14 cellular contexts compared by ENCODE assay signal in the genomic region with DNA sequence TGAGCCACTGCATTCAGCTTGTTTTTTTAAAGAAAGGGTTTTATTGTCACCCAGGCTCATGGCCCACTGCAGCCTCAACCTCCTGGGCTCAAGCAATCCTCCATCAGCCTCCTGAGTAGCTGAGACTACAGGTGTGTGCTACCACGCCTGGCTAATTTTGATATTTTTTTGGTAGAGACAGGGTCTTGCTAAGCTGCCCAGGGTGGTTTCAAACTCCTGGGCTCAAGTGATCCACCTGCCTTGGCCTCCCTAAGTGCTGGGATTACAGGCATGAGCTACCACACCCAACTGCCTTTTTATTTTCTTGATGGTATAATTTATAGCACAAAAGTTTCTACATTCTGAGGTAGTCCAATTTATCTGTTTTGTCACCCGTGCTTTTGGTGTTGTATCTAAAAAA.
"Had no signal": no experiment of that assay in that cellular context is flagged by ENCODE, and none has a peak within 500 bp of the region (broad histone marks: within the 10 kb centered on the region; RNA-seq: fewer than 3 reads in every experiment).

No MANE protein-coding gene starts in this region.

- H3K36me3 ChIP-seq: heart right ventricle, stomach had no signal

- H3K4me1 ChIP-seq: heart right ventricle, stomach had no signal

- H3K4me3 Mint-ChIP-seq: activated CD8-positive, alpha-beta T cell treated with anti-CD3 and anti-CD28 coated beads for 36 hours; activated naive CD8-positive, alpha-beta T cell treated with anti-CD3 and anti-CD28 coated beads, Interleukin-2, amount 10 ng/mL, durations not matched to agents 7 days and 5 days; activated T-cell treated with anti-CD3 and anti-CD28 coated beads, Interleukin-2, amount 50 U/mL, for 72 hours; natural killer cell had no signal

- H3K9me3 ChIP-seq: heart right ventricle, stomach had no signal

- H3K4me1 Mint-ChIP-seq: natural killer cell had no signal

- H3K9me3 Mint-ChIP-seq: activated CD8-positive, alpha-beta T cell treated with anti-CD3 and anti-CD28 coated beads for 36 hours; activated naive CD8-positive, alpha-beta T cell treated with anti-CD3 and anti-CD28 coated beads, Interleukin-2, amount 10 ng/mL, durations not matched to agents 7 days and 5 days; activated T-cell treated with anti-CD3 and anti-CD28 coated beads, Interleukin-2, amount 50 U/mL, for 72 hours; natural killer cell had no signal

- H3K27me3 ChIP-seq: stomach had no signal

- H3K27ac Mint-ChIP-seq: activated CD8-positive, alpha-beta T cell treated with anti-CD3 and anti-CD28 coated beads for 36 hours; activated naive CD8-positive, alpha-beta T cell treated with anti-CD3 and anti-CD28 coated beads, Interleukin-2, amount 10 ng/mL, durations not matched to agents 7 days and 5 days; activated T-cell treated with anti-CD3 and anti-CD28 coated beads, Interleukin-2, amount 50 U/mL, for 72 hours; natural killer cell had no signal

- H3K36me3 Mint-ChIP-seq: activated naive CD8-positive, alpha-beta T cell treated with anti-CD3 and anti-CD28 coated beads, Interleukin-2, amount 10 ng/mL, durations not matched to agents 7 days and 5 days; natural killer cell had no signal

- H3K27me3 Mint-ChIP-seq: activated CD8-positive, alpha-beta T cell treated with anti-CD3 and anti-CD28 coated beads for 36 hours; activated naive CD8-positive, alpha-beta T cell treated with anti-CD3 and anti-CD28 coated beads, Interleukin-2, amount 10 ng/mL, durations not matched to agents 7 days and 5 days had no signal

- DNase-seq: activated CD4-positive, alpha-beta T cell treated with anti-CD3 and anti-CD28 coated beads for 4 hours; activated CD8-positive, alpha-beta memory T cell treated with anti-CD3 and anti-CD28 coated beads, Interleukin-2, amount 50 U/mL, for 4 hours; activated CD8-positive, alpha-beta T cell treated with anti-CD3 and anti-CD28 coated beads for 36 hours; activated gamma-delta T cell treated with Interleukin-2 at 50 U/mL for 16 hours; activated naive CD8-positive, alpha-beta T cell treated with anti-CD3 and anti-CD28 coated beads, Interleukin-2, amount 10 ng/mL, durations not matched to agents 7 days and 5 days; activated T-cell treated with anti-CD3 and anti-CD28 coated beads, Interleukin-2, amount 50 U/mL, for 72 hours; aorta; effector CD4-positive, alpha-beta T cell; heart right ventricle; left ventricle myocardium superior; natural killer cell; stimulated activated CD4-positive, alpha-beta T cell treated with anti-CD3 and anti-CD28 coated beads, Interleukin-4, amount 100 ng/mL, for 1 hour; stomach; T-helper 9 cell had no signal

- H3K4me3 ChIP-seq: heart right ventricle, stomach had no signal
